ENCODE assay signal across 21 cellular contexts in the genomic region with DNA sequence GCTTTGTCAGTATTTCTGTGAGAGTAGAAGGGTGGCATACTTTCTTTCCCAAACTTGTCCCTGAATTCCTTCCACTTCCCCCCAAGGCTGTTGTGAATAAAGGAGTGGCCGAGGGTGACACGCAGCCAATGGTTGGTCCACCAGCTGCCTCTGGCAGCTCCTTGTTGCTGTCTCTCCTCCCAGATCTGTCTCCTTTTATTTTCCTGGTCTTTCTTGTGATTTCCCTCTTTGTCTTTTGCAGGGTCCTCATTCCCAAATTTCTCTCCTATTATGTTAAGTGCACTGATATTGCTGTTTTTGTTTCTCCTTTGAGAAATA.
"Had no signal": no experiment of that assay in that cellular context is flagged by ENCODE, and none has a peak within 500 bp of the region (broad histone marks: within the 10 kb centered on the region; RNA-seq: fewer than 3 reads in every experiment).

No MANE protein-coding gene starts in this region.

- H3K9me3 Mint-ChIP-seq: central memory CD8-positive, alpha-beta T cell had no signal

- FAIRE-seq: TTC549 had no signal

- H3K4me1 ChIP-seq: body of pancreas, suprapubic skin, transverse colon, vagina had no signal

- H3K27ac Mint-ChIP-seq: activated CD4-positive, alpha-beta T cell treated with anti-CD3 and anti-CD28 coated beads for 36 hours; activated naive CD8-positive, alpha-beta T cell treated with anti-CD3 and anti-CD28 coated beads, Interleukin-2, amount 10 ng/mL, durations not matched to agents 7 days and 5 days; mesothelial cell of epicardium; nephron; stimulated activated naive CD8-positive, alpha-beta T cell treated with anti-CD3 and anti-CD28 coated beads, Interleukin-15, amount 100 ng/mL, for 72 hours; T-helper 2 cell treated with Interferon-gamma antibody and Interleukin-4, amounts not matched to agents 5 μg/mL and 100 μg/mL, for 36 hours; WTC11 had no signal

- H3K36me3 Mint-ChIP-seq: activated naive CD8-positive, alpha-beta T cell treated with anti-CD3 and anti-CD28 coated beads, Interleukin-2, amount 10 ng/mL, durations not matched to agents 7 days and 5 days; mesothelial cell of epicardium; WTC11 had no signal

- H3K9me3 ChIP-seq: body of pancreas, gastrocnemius medialis, suprapubic skin, transverse colon, vagina had no signal

- H3K4me3 ChIP-seq: body of pancreas, coronary artery, gastrocnemius medialis, suprapubic skin, transverse colon, vagina had no signal

- H3K27me3 ChIP-seq: body of pancreas, gastrocnemius medialis, suprapubic skin, transverse colon, vagina had no signal

- H3K36me3 ChIP-seq: gastrocnemius medialis, suprapubic skin, transverse colon, vagina had no signal

- H3K27ac ChIP-seq: body of pancreas, coronary artery, gastrocnemius medialis, suprapubic skin, transverse colon, vagina had no signal

- H3K27me3 Mint-ChIP-seq: central memory CD8-positive, alpha-beta T cell had no signal

- H3K4me3 Mint-ChIP-seq: activated CD4-positive, alpha-beta T cell treated with anti-CD3 and anti-CD28 coated beads for 36 hours; activated naive CD8-positive, alpha-beta T cell treated with anti-CD3 and anti-CD28 coated beads, Interleukin-2, amount 10 ng/mL, durations not matched to agents 7 days and 5 days; central memory CD8-positive, alpha-beta T cell; mesothelial cell of epicardium; nephron; stimulated activated naive CD8-positive, alpha-beta T cell treated with anti-CD3 and anti-CD28 coated beads, Interleukin-15, amount 100 ng/mL, for 72 hours; T-helper 2 cell treated with Interferon-gamma antibody and Interleukin-4, amounts not matched to agents 5 μg/mL and 100 μg/mL, for 36 hours; WTC11 had no signal

- H3K4me1 Mint-ChIP-seq: central memory CD8-positive, alpha-beta T cell had no signal

- DNase-seq: activated CD4-positive, alpha-beta T cell treated with anti-CD3 and anti-CD28 coated beads for 36 hours; activated CD4-positive, alpha-beta T cell treated with anti-CD3 and anti-CD28 coated beads, Interleukin-2, amount 50 U/mL, for 48 hours; activated naive CD4-positive, alpha-beta T cell; activated naive CD8-positive, alpha-beta T cell treated with anti-CD3 and anti-CD28 coated beads, Interleukin-2, amount 10 ng/mL, durations not matched to agents 7 days and 5 days; amygdala; body of pancreas; erythroblast; gastrocnemius medialis; head of caudate nucleus; stimulated activated CD4-positive, alpha-beta T cell treated with anti-CD3 and anti-CD28 coated beads, Interleukin-2, amount 100 ng/mL, for 24 hours; stimulated activated naive CD8-positive, alpha-beta T cell treated with anti-CD3 and anti-CD28 coated beads, Interleukin-15, amount 100 ng/mL, for 72 hours; transverse colon had no signal

- ATAC-seq: activated CD4-positive, alpha-beta T cell treated with anti-CD3 and anti-CD28 coated beads for 36 hours; body of pancreas; gastrocnemius medialis; stimulated activated naive CD8-positive, alpha-beta T cell treated with anti-CD3 and anti-CD28 coated beads, Interleukin-15, amount 100 ng/mL, for 72 hours; WTC11 had no signal
